In genomic region chr11:11622772-11623531, GRCh38 we compare ENCODE assay signal across 12 cellular contexts. TPM values are rescaled to one million over a fixed set of nuclear protein-coding genes. Genes with fewer than 3 reads are reported as not detected.
DNase-seq lines count a peak whose midpoint lies in the region; ATAC-seq and TF ChIP-seq lines count a peak whose summit lies in the region.
"Had no signal": no experiment of that assay in that cellular context is flagged by ENCODE, and none has a peak within 500 bp of the region (broad histone marks: within the 10 kb centered on the region; RNA-seq: fewer than 3 reads in every experiment).

No MANE protein-coding gene starts in this region.

- no peaks in the 10 kb centered on the region for H3K9me3 Mint-ChIP-seq in activated naive CD8-positive, alpha-beta T cell (ENCODE audit: low read depth)
- H3K9me3 Mint-ChIP-seq in activated naive CD8-positive, alpha-beta T cell treated with anti-CD3 and anti-CD28 coated beads, Interleukin-2, amount 50 U/mL, for 24 hours: no peaks in the 10 kb centered on the region
- H3K9me3 Mint-ChIP-seq in mesothelial cell of epicardium: no peaks in the 10 kb centered on the region
- H3K9me3 Mint-ChIP-seq: memory B cell had no signal

- TF ChIP-seq CTCF in VCaP (conservative IDR thresholded peaks at IDR 0.05) (no peak), mesothelial cell of epicardium (IDR thresholded peaks at IDR 0.05; ENCODE audit: unreplicated experiment) (no peak), uterus (IDR thresholded peaks at IDR 0.05) (no peak)

- peak overlapping the region; percentile 81 for H3K27ac ChIP-seq in VCaP
- peak overlapping the region; percentile 56 to 67 for H3K27ac ChIP-seq in uterus

- H3K27ac Mint-ChIP-seq in activated naive CD8-positive, alpha-beta T cell: no peak overlapping the region
- H3K27ac Mint-ChIP-seq in activated naive CD8-positive, alpha-beta T cell treated with anti-CD3 and anti-CD28 coated beads, Interleukin-2, amount 50 U/mL, for 24 hours: no peak overlapping the region
- no peak overlapping the region for H3K27ac Mint-ChIP-seq in mesothelial cell of epicardium
- H3K27ac Mint-ChIP-seq: activated CD8-positive, alpha-beta memory T cell treated with anti-CD3 and anti-CD28 coated beads, Interleukin-2, amount 10 ng/mL, durations not matched to agents 7 days and 5 days; memory B cell had no signal

- no peak for DNase-seq in activated naive CD8-positive, alpha-beta T cell treated with anti-CD3 and anti-CD28 coated beads, Interleukin-2, amount 50 U/mL, for 24 hours
- DNase-seq in mesothelial cell of epicardium (ENCODE audit: low spot score in 2 of 2, unreplicated experiment in 2 of 2) (no peak), uterus (peak in 1 of 2 donors; percentile 59), HT-29 (ENCODE audit: low spot score) (no peak), NCI-H2107 treated with DMSO at 0.1 percent for 48 hours (lab: John Stamatoyannopoulos, UW; ENCODE audit: unreplicated experiment) (no peak)
- no peak for DNase-seq in activated T-cell treated with anti-CD3 and anti-CD28 coated beads, Interleukin-2, amount 50 U/mL, for 1 hour
- DNase-seq: activated CD8-positive, alpha-beta memory T cell treated with anti-CD3 and anti-CD28 coated beads, Interleukin-2, amount 10 ng/mL, durations not matched to agents 7 days and 5 days; right cardiac atrium; T-helper 2 cell had no signal

- no peaks in the 10 kb centered on the region for H3K36me3 ChIP-seq in uterus

- no peaks in the 10 kb centered on the region for H3K27me3 ChIP-seq in uterus

- ATAC-seq in activated naive CD8-positive, alpha-beta T cell treated with anti-CD3 and anti-CD28 coated beads, Interleukin-2, amount 50 U/mL, for 24 hours: no peak

- no peaks in the 10 kb centered on the region for H3K36me3 Mint-ChIP-seq in activated naive CD8-positive, alpha-beta T cell
- H3K36me3 Mint-ChIP-seq in activated naive CD8-positive, alpha-beta T cell treated with anti-CD3 and anti-CD28 coated beads, Interleukin-2, amount 50 U/mL, for 24 hours (ENCODE audit: low read depth): no peaks in the 10 kb centered on the region
- no peaks in the 10 kb centered on the region for H3K36me3 Mint-ChIP-seq in mesothelial cell of epicardium
- H3K36me3 Mint-ChIP-seq: activated CD8-positive, alpha-beta memory T cell treated with anti-CD3 and anti-CD28 coated beads, Interleukin-2, amount 10 ng/mL, durations not matched to agents 7 days and 5 days; memory B cell had no signal

- H3K27me3 Mint-ChIP-seq in activated naive CD8-positive, alpha-beta T cell: peaks cover 24% of the 10 kb centered on the region
- peaks cover 39% of the 10 kb centered on the region for H3K27me3 Mint-ChIP-seq in activated naive CD8-positive, alpha-beta T cell treated with anti-CD3 and anti-CD28 coated beads, Interleukin-2, amount 50 U/mL, for 24 hours
- H3K27me3 Mint-ChIP-seq in mesothelial cell of epicardium (ENCODE audit: low read depth): peaks cover 79% of the 10 kb centered on the region

- H3K4me1 Mint-ChIP-seq in activated naive CD8-positive, alpha-beta T cell (ENCODE audit: low read depth): peaks cover 2% of the 10 kb centered on the region
- H3K4me1 Mint-ChIP-seq in activated naive CD8-positive, alpha-beta T cell treated with anti-CD3 and anti-CD28 coated beads, Interleukin-2, amount 50 U/mL, for 24 hours: peaks cover 6% of the 10 kb centered on the region
- H3K4me1 Mint-ChIP-seq in mesothelial cell of epicardium: peaks cover 17% of the 10 kb centered on the region
- H3K4me1 Mint-ChIP-seq: memory B cell had no signal

- H3K9me3 ChIP-seq in uterus: no peaks in the 10 kb centered on the region

- H3K4me3 ChIP-seq in uterus: no peak overlapping the region

- H3K4me3 Mint-ChIP-seq in activated naive CD8-positive, alpha-beta T cell: peak overlapping the region; percentile 42
- no peak overlapping the region for H3K4me3 Mint-ChIP-seq in activated naive CD8-positive, alpha-beta T cell treated with anti-CD3 and anti-CD28 coated beads, Interleukin-2, amount 50 U/mL, for 24 hours
- H3K4me3 Mint-ChIP-seq in mesothelial cell of epicardium: peak overlapping the region; percentile 42
- H3K4me3 Mint-ChIP-seq: activated CD8-positive, alpha-beta memory T cell treated with anti-CD3 and anti-CD28 coated beads, Interleukin-2, amount 10 ng/mL, durations not matched to agents 7 days and 5 days had no signal

- TF ChIP-seq POLR2A in uterus (IDR thresholded peaks at IDR 0.05): no peak

- H3K4me1 ChIP-seq in uterus: no peaks in the 10 kb centered on the region

- intact Hi-C loops in uterus (cut with DNase I; ENCODE audit: low total_unique reads): loop anchor here (10.0 kb wide), 1 partner anchor 688 kb away; no protein-coding TSS in a partner anchor

RNA-seq across cellular contexts. Expression of gene GALNT18, which starts 1.1 kb away (rescaled TPM):
- total RNA-seq in mesothelial cell of epicardium (3.8 to 4.2 TPM (median 3.9 TPM) in 3 replicates), uterus (10 to 100 TPM; 21.4 to 35.1 (median 27.3) TPM)
- total RNA-seq in HT-29 (2014; rRNA removed; shearing (Covaris generic)): 0.18 and 0.44 TPM in 2 replicates
